In genomic region chr5:94367900-94368299, GRCh38 we compare ENCODE assay signal across 15 cellular contexts.
A peak's percentile ranks its signal among the peaks of the same experiment; 100 is the strongest.
DNase-seq lines count a peak whose midpoint lies in the region; ATAC-seq, FAIRE-seq and TF ChIP-seq lines count a peak whose summit lies in the region.
"Had no signal": no experiment of that assay in that cellular context is flagged by ENCODE, and none has a peak within 500 bp of the region (broad histone marks: within the 10 kb centered on the region; RNA-seq: fewer than 3 reads in every experiment).

No MANE protein-coding gene starts in this region.

- H3K4me1 ChIP-seq in HepG2 (ENCODE audit: insufficient read depth, low read length) (no peaks in the 10 kb centered on the region), right lobe of liver (no peaks in the 10 kb centered on the region), K562 (replicated peaks in 1 of 2; ENCODE audit: control insufficient read depth in 2 of 2, insufficient read depth in 2 of 2, low read length in 2 of 2) (no peaks in the 10 kb centered on the region)

- ATAC-seq in HepG2 (no peak), right lobe of liver (no peak), K562 (no peak), esophagus mucosa (peak; percentile 82)
- ATAC-seq: GM12878 had no signal

- H3K36me3 ChIP-seq in HepG2 (replicated peaks in 1 of 2; ENCODE audit: control insufficient read depth in 1 of 2, insufficient read depth in 2 of 2, low read length in 2 of 2) (no peaks in the 10 kb centered on the region), right lobe of liver (no peaks in the 10 kb centered on the region), K562 (ENCODE audit: control insufficient read depth, insufficient read depth, low read length) (no peaks in the 10 kb centered on the region)

- H3K4me3 ChIP-seq in HepG2 (replicated peaks in 1 of 3; ENCODE audit: insufficient read depth in 1 of 3, low read depth in 2 of 3, low read length in 3 of 3) (no peak overlapping the region), right lobe of liver (no peak overlapping the region), K562 (no peak overlapping the region)
- H3K4me3 ChIP-seq: GM12878 had no signal

- no peak for DNase-seq in HepG2 (ENCODE audit: low spot score)
- DNase-seq in right lobe of liver: no peak
- no peak for DNase-seq in K562 (ENCODE audit: extremely low read depth in 1 of 4, low spot score in 3 of 4)
- no peak for DNase-seq in stimulated activated CD4-positive, alpha-beta T cell treated with anti-CD3 and anti-CD28 coated beads, Interleukin-4, amount 100 ng/mL, for 24 hours
- no peak for DNase-seq in GM12891 (ENCODE audit: insufficient read length, low spot score)
- no peak for DNase-seq in chondrocyte (ENCODE audit: low spot score)
- DNase-seq: 8988T; ACHN; C1 segment of cervical spinal cord; CD4-positive, alpha-beta memory T cell; DMS79; H7 had no signal

- H4K20me1 ChIP-seq in HepG2 (ENCODE audit: insufficient read depth, low read length) (no peaks in the 10 kb centered on the region), K562 (replicated peaks; ENCODE audit: control insufficient read depth, insufficient read depth, low read length) (no peaks in the 10 kb centered on the region)

- H3K27ac ChIP-seq in HepG2 (ENCODE audit: extremely low read length, insufficient read depth, low read length) (no peak overlapping the region), right lobe of liver (no peak overlapping the region), K562 (ENCODE audit: extremely low read depth, low read depth, low read length) (no peak overlapping the region)

- peaks cover 2% of the 10 kb centered on the region for H3K9me3 Mint-ChIP-seq in chondrocyte (ENCODE audit: low read depth)
- H3K9me3 Mint-ChIP-seq: CD4-positive, alpha-beta memory T cell had no signal

- TF ChIP-seq EP300 in HepG2 (IDR thresholded peaks at IDR 0.05; ENCODE audit: low read depth in 2 of 2, low read length in 2 of 2) (no peak), HepG2 (CRISPR knock-in tag; IDR thresholded peaks at IDR 0.05; ENCODE audit: borderline replicate concordance) (no peak), K562 (IDR thresholded peaks at IDR 0.05; ENCODE audit: low read length) (no peak)

- intact Hi-C loops in HepG2 (cut with micrococcal nuclease; ENCODE audit: unreplicated experiment): no loop called here
- intact Hi-C loops in right lobe of liver (cut with DNase I): no loop called here
- intact Hi-C loops in K562 (cut with micrococcal nuclease): no loop called here

- BruUV-seq in HepG2 (replicated peaks; lab: Mats Ljungman, UMichigan) (no TSS peak), K562 (replicated peaks; lab: Mats Ljungman, UMichigan) (no TSS peak)

- no peak overlapping the region for H3K4me3 Mint-ChIP-seq in chondrocyte (ENCODE audit: unreplicated experiment)
- H3K4me3 Mint-ChIP-seq: B cell; CD4-positive, alpha-beta memory T cell had no signal

- no peak overlapping the region for H3K4me2 ChIP-seq in HepG2 (ENCODE audit: low read depth, low read length)
- no peak overlapping the region for H3K4me2 ChIP-seq in K562 (ENCODE audit: insufficient read depth, low read length)

- H3K27me3 ChIP-seq in HepG2 (ENCODE audit: control insufficient read depth in 1 of 2, insufficient read depth in 2 of 2, low read length in 2 of 2) (no peaks in the 10 kb centered on the region), right lobe of liver (no peaks in the 10 kb centered on the region), K562 (ENCODE audit: control insufficient read depth in 2 of 2, insufficient read depth in 2 of 2, low read length in 2 of 2) (no peaks in the 10 kb centered on the region)

- H3K36me3 Mint-ChIP-seq in chondrocyte (ENCODE audit: low read depth): peaks cover 2% of the 10 kb centered on the region

- TF ChIP-seq POLR2A in HepG2 (IDR thresholded peaks at IDR 0.05; ENCODE audit: insufficient read depth in 1 of 2, low read depth in 2 of 2, low read length in 2 of 2): no peak
- no peak for TF ChIP-seq POLR2A in right lobe of liver (IDR thresholded peaks at IDR 0.05)
- TF ChIP-seq POLR2A in K562 (conservative IDR thresholded peaks at IDR 0.05): no peak
- no peak for TF ChIP-seq POLR2A in GM12891 (IDR thresholded peaks at IDR 0.05; ENCODE audit: low read depth, low read length)

- no peaks in the 10 kb centered on the region for H3K27me3 Mint-ChIP-seq in chondrocyte (ENCODE audit: low read depth)
- H3K27me3 Mint-ChIP-seq: B cell; CD4-positive, alpha-beta memory T cell had no signal

- POLR2A ChIA-PET in HepG2 (lab: Yijun Ruan, JAX) (no interaction called here), K562 (lab: Yijun Ruan, JAX) (no interaction called here)

- H3K79me2 ChIP-seq in HepG2 (ENCODE audit: insufficient read depth, low read length) (no peaks in the 10 kb centered on the region), K562 (ENCODE audit: control insufficient read depth, insufficient read depth, low read length) (no peaks in the 10 kb centered on the region)

- no peak overlapping the region for H3K27ac Mint-ChIP-seq in chondrocyte (ENCODE audit: unreplicated experiment)
- H3K27ac Mint-ChIP-seq: B cell; CD4-positive, alpha-beta memory T cell had no signal

- H3K9me3 ChIP-seq in HepG2 (ENCODE audit: low read length): no peaks in the 10 kb centered on the region
- H3K9me3 ChIP-seq in right lobe of liver: no peaks in the 10 kb centered on the region
- no peaks in the 10 kb centered on the region for H3K9me3 ChIP-seq in K562 (replicated peaks; ENCODE audit: control insufficient read depth, insufficient read depth, low read depth, low read length)

- CTCF ChIA-PET in HepG2 (lab: Yijun Ruan, JAX; ENCODE audit: low intra/inter-chr PET ratio, low total read pairs): no interaction called here
- CTCF ChIA-PET in K562 (lab: Yijun Ruan, JAX; ENCODE audit: low intra/inter-chr PET ratio): no interaction called here

- H3K4me1 Mint-ChIP-seq in chondrocyte (ENCODE audit: low read depth): no peaks in the 10 kb centered on the region
- H3K4me1 Mint-ChIP-seq: B cell; CD4-positive, alpha-beta memory T cell had no signal

- no peak for TF ChIP-seq CTCF in HepG2 (CRISPR knock-in tag; IDR thresholded peaks at IDR 0.05)
- no peak for TF ChIP-seq CTCF in right lobe of liver (IDR thresholded peaks at IDR 0.05)
- no peak for TF ChIP-seq CTCF in K562 (IDR thresholded peaks at IDR 0.05 in 2 of 3, conservative IDR thresholded peaks at IDR 0.05 in 1 of 3; ENCODE audit: insufficient read depth in 2 of 3, low read depth in 1 of 3, low read length in 3 of 3)
- TF ChIP-seq CTCF in chondrocyte (IDR thresholded peaks at IDR 0.05): no peak

- FAIRE-seq in HepG2 (lab: Jason Lieb, UNC) (no peak), K562 (lab: Jason Lieb, UNC) (no peak), GM12891 (lab: Jason Lieb, UNC) (no peak)
- FAIRE-seq: GM12878 had no signal

- no peak overlapping the region for H2AFZ ChIP-seq in HepG2 (ENCODE audit: low read length)
- no peak overlapping the region for H2AFZ ChIP-seq in K562 (ENCODE audit: low read depth, low read length)

- H3K9ac ChIP-seq in HepG2 (ENCODE audit: insufficient read depth, low read depth, low read length): no peak overlapping the region
- H3K9ac ChIP-seq in K562 (ENCODE audit: insufficient read depth in 1 of 2, low read depth in 2 of 2, low read length in 2 of 2): no peak overlapping the region

- H3K9me1 ChIP-seq in K562 (ENCODE audit: control insufficient read depth, insufficient read depth, low read length): no peaks in the 10 kb centered on the region

- 24% methylated on average over 2 of the region's 2 CpGs for WGBS in HepG2 (ENCODE audit: low lambda C conversion rate)
- 100% methylated on average over 2 of the region's 2 CpGs for WGBS in right lobe of liver (ENCODE audit: insufficient coverage, low coverage, low lambda C conversion rate, missing lambda C conversion rate)
- 4% methylated on average over 2 of the region's 2 CpGs for WGBS in K562 (ENCODE audit: insufficient coverage, low coverage, missing lambda C conversion rate)

- TF ChIP-seq RAD21 in HepG2 (CRISPR knock-in tag; IDR thresholded peaks at IDR 0.05) (no peak), K562 (CRISPR knock-in tag; conservative IDR thresholded peaks at IDR 0.05 in 1 of 2, IDR thresholded peaks at IDR 0.05 in 1 of 2) (no peak)

- in situ Hi-C loops in HepG2 (cut with HindIII; ENCODE audit: extremely low pct_ligation_motif_present, low pct_unique_long_range_greater_than_20kb) (no loop called here), K562 (cut with MboI) (no loop called here)

TF ChIP-seq in HepG2, 621 proteins besides CTCF, POLR2A, EP300 and RAD21 (continues in another document):
- TF ChIP-seq MAFF (IDR thresholded peaks at IDR 0.05; ENCODE audit: low read depth, low read length): peak; percentile 98

TF ChIP-seq in K562, 482 proteins besides CTCF, POLR2A, EP300 and RAD21 (continues in another document):
- no peak for TF ChIP-seq HINFP (tag; conservative IDR thresholded peaks at IDR 0.05; ENCODE audit: low read depth)
- no peak for TF ChIP-seq ZNF140 (CRISPR knock-in tag; IDR thresholded peaks at IDR 0.05)

TF ChIP-seq in GM12891, 5 proteins besides CTCF, POLR2A, EP300 and RAD21:
- TF ChIP-seq POU2F2 (IDR thresholded peaks at IDR 0.05; ENCODE audit: low read depth, low read length) (no peak), TAF1 (IDR thresholded peaks at IDR 0.05; ENCODE audit: low read depth, low read length) (no peak), POLR2AphosphoS5 (IDR thresholded peaks at IDR 0.05; ENCODE audit: low read depth, low read length) (no peak)

Comparison
In these comparisons a context has a peak if more than half of its experiments do, and no peak if none do; other contexts are left out.
1. Of the 241 proteins assayed by ChIP-seq in both HepG2 and K562: peak only in HepG2: CEBPB; only in K562: MAFG; in both: MAFF and MAFK; in neither: 237.